Comparison of ENCODE assay signal across 8 cellular contexts in genomic region chr12:30926243-30927209, GRCh38. TPM values are rescaled to one million over a fixed set of nuclear protein-coding genes. Genes with fewer than 3 reads are reported as not detected.
DNase-seq lines count a peak whose midpoint lies in the region; ATAC-seq and TF ChIP-seq lines count a peak whose summit lies in the region.

A gene with protein sequence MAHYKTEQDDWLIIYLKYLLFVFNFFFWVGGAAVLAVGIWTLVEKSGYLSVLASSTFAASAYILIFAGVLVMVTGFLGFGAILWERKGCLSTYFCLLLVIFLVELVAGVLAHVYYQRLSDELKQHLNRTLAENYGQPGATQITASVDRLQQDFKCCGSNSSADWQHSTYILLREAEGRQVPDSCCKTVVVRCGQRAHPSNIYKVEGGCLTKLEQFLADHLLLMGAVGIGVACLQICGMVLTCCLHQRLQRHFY (plus strand): TSS chr12:30926748. CDS start chr12:30953992, 27,244 bp downstream.

- H3K9me3 Mint-ChIP-seq in nephron progenitor cell = no peaks in the 10 kb centered on the region
- H3K9me3 Mint-ChIP-seq in naive thymus-derived CD4-positive, alpha-beta T cell = peaks cover 0 to 2% (median 0%) of the 10 kb centered on the region in 11 donors

- no peaks in the 10 kb centered on the region for H3K4me1 ChIP-seq in naive thymus-derived CD4-positive, alpha-beta T cell (ENCODE audit: control insufficient read depth in 2 of 2, insufficient read depth in 2 of 2, low read length in 2 of 2)

- H3K27ac Mint-ChIP-seq in nephron progenitor cell = no peak within 1 kb of the TSS
- H3K27ac Mint-ChIP-seq in naive thymus-derived CD4-positive, alpha-beta T cell = no peak within 1 kb of the TSS

- H3K36me3 Mint-ChIP-seq in nephron progenitor cell (ENCODE audit: low read depth) = no peaks in the 10 kb centered on the region
- H3K36me3 Mint-ChIP-seq in naive thymus-derived CD4-positive, alpha-beta T cell = no peaks in the 10 kb centered on the region

- H3K4me1 Mint-ChIP-seq in nephron progenitor cell = peaks cover 48% of the 10 kb centered on the region
- no peaks in the 10 kb centered on the region for H3K4me1 Mint-ChIP-seq in naive thymus-derived CD4-positive, alpha-beta T cell

- no peaks in the 10 kb centered on the region for H3K9me3 ChIP-seq in naive thymus-derived CD4-positive, alpha-beta T cell (ENCODE audit: control insufficient read depth in 2 of 3, low read length in 3 of 3)

- POLR2A ChIA-PET in naive thymus-derived CD4-positive, alpha-beta T cell (lab: Charles Lee) = no interaction called here

- peaks cover 0 to 5% of the 10 kb centered on the region in 2 donors for H3K27me3 ChIP-seq in naive thymus-derived CD4-positive, alpha-beta T cell (ENCODE audit: control insufficient read depth in 2 of 2, insufficient read depth in 2 of 2, low read length in 2 of 2)

- no peak within 1 kb of the TSS for H3K27ac ChIP-seq in naive thymus-derived CD4-positive, alpha-beta T cell (ENCODE audit: low read depth, low read length)

- H3K27me3 Mint-ChIP-seq in nephron progenitor cell (ENCODE audit: low read depth, poor library complexity) = peaks cover 24% of the 10 kb centered on the region
- peaks cover 43 to 61% (median 53%) of the 10 kb centered on the region in 5 donors for H3K27me3 Mint-ChIP-seq in naive thymus-derived CD4-positive, alpha-beta T cell

- peak within 1 kb of the TSS; percentile 32 for H3K4me3 ChIP-seq in fibroblast of mammary gland (ENCODE audit: control insufficient read depth, low read depth, low read length)
- no peak within 1 kb of the TSS for H3K4me3 ChIP-seq in naive thymus-derived CD4-positive, alpha-beta T cell (ENCODE audit: low read length)

- no peaks in the 10 kb centered on the region for H3K36me3 ChIP-seq in naive thymus-derived CD4-positive, alpha-beta T cell (ENCODE audit: control insufficient read depth in 2 of 3, insufficient read depth in 3 of 3, low read length in 3 of 3)

- no peak for ATAC-seq in naive thymus-derived CD4-positive, alpha-beta T cell

- DNase-seq in NCI-H1436 (lab: John Stamatoyannopoulos, UW) = peak; percentile 47
- DNase-seq in NCI-H1436 treated with DMSO at 0.1 percent for 48 hours (lab: John Stamatoyannopoulos, UW) = no peak
- peak; percentile 58 for DNase-seq in NCI-H82 treated with DMSO at 0.1 percent for 48 hours (lab: John Stamatoyannopoulos, UW; ENCODE audit: unreplicated experiment)
- peak; percentile 20 for DNase-seq in fibroblast of mammary gland (ENCODE audit: low read depth)
- DNase-seq in nephron progenitor cell = peak; percentile 77
- DNase-seq in naive thymus-derived CD4-positive, alpha-beta T cell = no peak
- no peak for DNase-seq in activated CD8-positive, alpha-beta memory T cell treated with anti-CD3 and anti-CD28 coated beads, Interleukin-2, amount 50 U/mL, for 4 hours
- no peak for DNase-seq in mucosa of gallbladder (ENCODE audit: low spot score)

- intact Hi-C loops in naive thymus-derived CD4-positive, alpha-beta T cell (cut with micrococcal nuclease) = no loop called here

- TF ChIP-seq CTCF in fibroblast of mammary gland (conservative IDR thresholded peaks at IDR 0.05; ENCODE audit: control insufficient read depth, insufficient read depth, low read depth, low read length) (no peak), nephron progenitor cell (IDR thresholded peaks at IDR 0.05) (no peak)

- H3K4me3 Mint-ChIP-seq in nephron progenitor cell = peak within 1 kb of the TSS; percentile 79
- H3K4me3 Mint-ChIP-seq in naive thymus-derived CD4-positive, alpha-beta T cell = peak within 1 kb of the TSS in 2 of 10 donors; percentile 15 to 25

- CTCF ChIA-PET in naive thymus-derived CD4-positive, alpha-beta T cell (lab: Charles Lee) = no interaction called here

RNA-seq across cellular contexts. Expression of the gene that starts here (rescaled TPM):
- not detected for total RNA-seq in naive thymus-derived CD4-positive, alpha-beta T cell
- polyA plus RNA-seq in naive thymus-derived CD4-positive, alpha-beta T cell = not detected
- 6.7 TPM for total RNA-seq in mucosa of gallbladder

Comparison
In these comparisons a context has a peak if more than half of its experiments do, and no peak if none do; other contexts are left out.
1. DNase-seq: peak in NCI-H1436 (single experiment), NCI-H82 treated with DMSO at 0.1 percent for 48 hours (single experiment), fibroblast of mammary gland (single experiment) and nephron progenitor cell (single experiment); none in NCI-H1436 treated with DMSO at 0.1 percent for 48 hours (single experiment), naive thymus-derived CD4-positive, alpha-beta T cell (0 of 9), activated CD8-positive, alpha-beta memory T cell treated with anti-CD3 and anti-CD28 coated beads, Interleukin-2, amount 50 U/mL, for 4 hours (single experiment) and mucosa of gallbladder (single experiment).